Comparison of ENCODE assay signal across 1 cellular context in the genomic region with DNA sequence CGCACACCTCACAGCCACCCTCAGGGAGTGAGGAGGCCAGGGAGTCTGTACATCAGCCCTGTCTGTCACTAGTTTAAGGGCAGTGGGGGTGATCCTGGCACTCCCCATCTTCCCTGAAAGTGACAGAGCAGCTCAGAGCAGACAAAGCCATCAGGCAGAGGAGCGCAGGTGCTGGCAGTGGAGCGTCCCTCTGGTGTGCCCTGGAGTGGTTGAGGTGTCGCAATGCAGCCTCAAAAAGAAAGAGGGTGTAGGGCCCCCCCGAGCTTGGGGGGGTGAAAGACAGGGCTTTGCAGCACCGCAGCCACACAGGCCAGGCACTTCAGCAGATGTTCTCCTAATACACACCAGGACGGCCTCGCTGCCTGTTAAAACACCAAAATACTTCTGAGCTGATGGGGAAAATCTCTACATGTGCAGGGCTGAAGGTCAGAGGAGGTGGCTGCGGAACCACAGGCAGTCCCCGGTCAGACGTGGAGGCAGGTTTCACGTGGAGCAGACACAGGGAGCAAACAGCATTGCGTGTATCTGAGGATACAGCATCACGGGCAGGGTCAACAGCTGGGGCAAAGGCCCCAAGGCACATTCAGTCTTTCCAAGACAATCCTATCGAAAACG.
TF ChIP-seq lines count a peak whose summit lies in the region.

No MANE protein-coding gene starts in this region.

TF ChIP-seq in HepG2, 621 proteins besides CTCF, POLR2A, EP300 and RAD21 (continued from another document):
- TF ChIP-seq, protein P1, sequence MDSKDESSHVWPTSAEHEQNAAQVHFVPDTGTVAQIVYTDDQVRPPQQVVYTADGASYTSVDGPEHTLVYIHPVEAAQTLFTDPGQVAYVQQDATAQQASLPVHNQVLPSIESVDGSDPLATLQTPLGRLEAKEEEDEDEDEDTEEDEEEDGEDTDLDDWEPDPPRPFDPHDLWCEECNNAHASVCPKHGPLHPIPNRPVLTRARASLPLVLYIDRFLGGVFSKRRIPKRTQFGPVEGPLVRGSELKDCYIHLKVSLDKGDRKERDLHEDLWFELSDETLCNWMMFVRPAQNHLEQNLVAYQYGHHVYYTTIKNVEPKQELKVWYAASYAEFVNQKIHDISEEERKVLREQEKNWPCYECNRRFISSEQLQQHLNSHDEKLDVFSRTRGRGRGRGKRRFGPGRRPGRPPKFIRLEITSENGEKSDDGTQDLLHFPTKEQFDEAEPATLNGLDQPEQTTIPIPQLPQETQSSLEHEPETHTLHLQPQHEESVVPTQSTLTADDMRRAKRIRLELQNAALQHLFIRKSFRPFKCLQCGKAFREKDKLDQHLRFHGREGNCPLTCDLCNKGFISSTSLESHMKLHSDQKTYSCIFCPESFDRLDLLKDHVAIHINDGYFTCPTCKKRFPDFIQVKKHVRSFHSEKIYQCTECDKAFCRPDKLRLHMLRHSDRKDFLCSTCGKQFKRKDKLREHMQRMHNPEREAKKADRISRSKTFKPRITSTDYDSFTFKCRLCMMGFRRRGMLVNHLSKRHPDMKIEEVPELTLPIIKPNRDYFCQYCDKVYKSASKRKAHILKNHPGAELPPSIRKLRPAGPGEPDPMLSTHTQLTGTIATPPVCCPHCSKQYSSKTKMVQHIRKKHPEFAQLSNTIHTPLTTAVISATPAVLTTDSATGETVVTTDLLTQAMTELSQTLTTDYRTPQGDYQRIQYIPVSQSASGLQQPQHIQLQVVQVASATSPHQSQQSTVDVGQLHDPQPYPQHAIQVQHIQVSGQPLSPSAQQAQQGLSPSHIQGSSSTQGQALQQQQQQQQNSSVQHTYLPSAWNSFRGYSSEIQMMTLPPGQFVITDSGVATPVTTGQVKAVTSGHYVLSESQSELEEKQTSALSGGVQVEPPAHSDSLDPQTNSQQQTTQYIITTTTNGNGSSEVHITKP (CRISPR knock-in tag; IDR thresholded peaks at IDR 0.05; ENCODE audit: low read depth): no peak
- no peak for TF ChIP-seq KLF6 (CRISPR knock-in tag; IDR thresholded peaks at IDR 0.05)
- no peak for TF ChIP-seq ZBTB3 (CRISPR knock-in tag; IDR thresholded peaks at IDR 0.05; ENCODE audit: borderline replicate concordance, low read depth)
- no peak for TF ChIP-seq ZFAT (CRISPR knock-in tag; conservative IDR thresholded peaks at IDR 0.05)
- TF ChIP-seq, protein P2, sequence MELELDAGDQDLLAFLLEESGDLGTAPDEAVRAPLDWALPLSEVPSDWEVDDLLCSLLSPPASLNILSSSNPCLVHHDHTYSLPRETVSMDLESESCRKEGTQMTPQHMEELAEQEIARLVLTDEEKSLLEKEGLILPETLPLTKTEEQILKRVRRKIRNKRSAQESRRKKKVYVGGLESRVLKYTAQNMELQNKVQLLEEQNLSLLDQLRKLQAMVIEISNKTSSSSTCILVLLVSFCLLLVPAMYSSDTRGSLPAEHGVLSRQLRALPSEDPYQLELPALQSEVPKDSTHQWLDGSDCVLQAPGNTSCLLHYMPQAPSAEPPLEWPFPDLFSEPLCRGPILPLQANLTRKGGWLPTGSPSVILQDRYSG (CRISPR knock-in tag; IDR thresholded peaks at IDR 0.05): no peak
- no peak for TF ChIP-seq HMGA1 (CRISPR knock-in tag; conservative IDR thresholded peaks at IDR 0.05)
- TF ChIP-seq, protein P3, sequence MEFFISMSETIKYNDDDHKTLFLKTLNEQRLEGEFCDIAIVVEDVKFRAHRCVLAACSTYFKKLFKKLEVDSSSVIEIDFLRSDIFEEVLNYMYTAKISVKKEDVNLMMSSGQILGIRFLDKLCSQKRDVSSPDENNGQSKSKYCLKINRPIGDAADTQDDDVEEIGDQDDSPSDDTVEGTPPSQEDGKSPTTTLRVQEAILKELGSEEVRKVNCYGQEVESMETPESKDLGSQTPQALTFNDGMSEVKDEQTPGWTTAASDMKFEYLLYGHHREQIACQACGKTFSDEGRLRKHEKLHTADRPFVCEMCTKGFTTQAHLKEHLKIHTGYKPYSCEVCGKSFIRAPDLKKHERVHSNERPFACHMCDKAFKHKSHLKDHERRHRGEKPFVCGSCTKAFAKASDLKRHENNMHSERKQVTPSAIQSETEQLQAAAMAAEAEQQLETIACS (CRISPR knock-in tag; IDR thresholded peaks at IDR 0.05): no peak
